In the genomic region with DNA sequence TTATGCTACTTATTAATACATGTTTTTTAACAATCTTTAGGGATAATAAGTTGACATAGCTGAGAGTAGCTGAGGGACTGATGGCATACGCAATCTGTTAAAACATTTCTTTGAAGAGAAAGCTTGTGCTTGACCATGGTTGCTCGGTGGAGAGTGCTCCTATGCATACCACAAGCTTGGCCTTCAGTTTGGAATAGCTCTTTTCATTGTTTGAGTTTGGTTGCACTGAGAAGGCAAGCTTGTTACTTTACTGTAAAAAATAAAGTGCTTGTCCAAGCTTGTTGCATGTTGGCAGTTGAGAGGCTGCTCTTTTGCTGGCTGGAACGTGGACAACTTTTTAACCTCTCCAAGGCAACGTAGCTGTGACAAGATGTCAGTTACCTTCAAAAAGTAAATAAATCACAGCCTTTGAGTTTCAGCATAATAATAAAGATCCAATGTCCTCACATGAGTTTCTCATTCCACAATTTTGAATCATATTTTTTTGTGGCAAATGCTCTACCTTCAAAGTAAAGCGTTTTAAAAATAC, we compare ENCODE assay signal across 15 cellular contexts.
"Had no signal": no experiment of that assay in that cellular context is flagged by ENCODE, and none has a peak within 500 bp of the region (broad histone marks: within the 10 kb centered on the region; RNA-seq: fewer than 3 reads in every experiment).

No MANE protein-coding gene starts in this region.

- H3K4me1 ChIP-seq: body of pancreas, colonic mucosa, thyroid gland, vagina had no signal

- H3K27me3 ChIP-seq: body of pancreas, colonic mucosa, esophagus muscularis mucosa, thyroid gland, vagina had no signal

- H3K36me3 ChIP-seq: colonic mucosa, esophagus muscularis mucosa, thyroid gland, vagina had no signal

- DNase-seq: activated CD4-positive, alpha-beta T cell treated with anti-CD3 and anti-CD28 coated beads for 36 hours; activated CD4-positive, alpha-beta T cell treated with anti-CD3 and anti-CD28 coated beads, Interleukin-2, amount 50 U/mL, for 48 hours; activated naive CD8-positive, alpha-beta T cell treated with anti-CD3 and anti-CD28 coated beads for 36 hours; activated T-cell treated with anti-CD3 and anti-CD28 coated beads for 4 hours; amniotic stem cell; body of pancreas; central memory CD4-positive, alpha-beta T cell; colonic mucosa; nephron progenitor cell; stimulated activated CD8-positive, alpha-beta memory T cell treated with anti-CD3 and anti-CD28 coated beads, Interleukin-4, amount 100 ng/mL, for 48 hours; stimulated activated naive CD4-positive, alpha-beta T cell had no signal

- H3K27ac ChIP-seq: body of pancreas, colonic mucosa, esophagus muscularis mucosa, thyroid gland, vagina had no signal

- ATAC-seq: activated CD4-positive, alpha-beta T cell treated with anti-CD3 and anti-CD28 coated beads for 36 hours; body of pancreas had no signal

- H3K4me3 ChIP-seq: body of pancreas, colonic mucosa, esophagus muscularis mucosa, lung, thyroid gland, vagina had no signal

- H3K9me3 ChIP-seq: body of pancreas, colonic mucosa, esophagus muscularis mucosa, thyroid gland, vagina had no signal
